25 cellular contexts compared by ENCODE assay signal in the genomic region with DNA sequence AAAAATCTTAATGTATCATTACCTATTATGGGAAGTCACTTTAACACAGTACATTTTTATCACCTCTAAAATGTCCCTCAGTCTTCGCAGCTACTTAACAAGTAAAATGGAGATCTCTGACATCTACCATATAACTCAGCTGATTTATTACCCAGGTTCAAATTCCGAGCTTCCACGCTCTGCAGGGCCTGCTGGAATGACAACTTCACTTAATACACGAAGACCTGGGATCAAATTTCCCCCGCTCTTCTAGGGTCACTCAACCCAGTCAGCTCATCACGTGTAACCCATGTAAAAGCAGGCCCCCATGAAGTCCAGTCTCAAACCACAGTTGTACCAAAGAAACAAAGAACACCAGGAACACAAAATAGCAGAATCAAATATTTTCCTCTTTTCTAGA.
"Had no signal": no experiment of that assay in that cellular context is flagged by ENCODE, and none has a peak within 500 bp of the region (broad histone marks: within the 10 kb centered on the region; RNA-seq: fewer than 3 reads in every experiment).

No MANE protein-coding gene starts in this region.

- H3K4me3 Mint-ChIP-seq: activated B cell treated with CpG ODN at 0.5 μM for 24 hours; activated CD4-positive, alpha-beta T cell treated with anti-CD3 and anti-CD28 coated beads, Interleukin-2, amount 10 ng/mL, durations not matched to agents 24 days and 14 days; activated naive CD8-positive, alpha-beta T cell treated with anti-CD3 and anti-CD28 coated beads, Interleukin-2, amount 50 U/mL, for 24 hours; activated T-cell treated with anti-CD3 and anti-CD28 coated beads, Interleukin-2, amount 50 U/mL, for 4 hours; brain; central memory CD8-positive, alpha-beta T cell had no signal

- H3K4me1 Mint-ChIP-seq: activated B cell treated with CpG ODN at 0.5 μM for 24 hours; activated CD4-positive, alpha-beta T cell treated with anti-CD3 and anti-CD28 coated beads, Interleukin-2, amount 10 ng/mL, durations not matched to agents 24 days and 14 days; activated naive CD8-positive, alpha-beta T cell treated with anti-CD3 and anti-CD28 coated beads, Interleukin-2, amount 50 U/mL, for 24 hours; brain; central memory CD8-positive, alpha-beta T cell had no signal

- H3K27me3 ChIP-seq: Peyer's patch, SJSA1 had no signal

- H3K4me1 ChIP-seq: Peyer's patch, SJSA1 had no signal

- H3K36me3 ChIP-seq: Peyer's patch, SJSA1 had no signal

- DNase-seq: activated B cell treated with CpG ODN at 0.5 μM for 24 hours; activated CD4-positive, alpha-beta T cell treated with anti-CD3 and anti-CD28 coated beads for 1 hour; activated CD4-positive, alpha-beta T cell treated with anti-CD3 and anti-CD28 coated beads, Interleukin-2, amount 10 ng/mL, durations not matched to agents 24 days and 14 days; activated CD4-positive, alpha-beta T cell treated with anti-CD3 and anti-CD28 coated beads, Interleukin-2, amount 50 U/mL, for 48 hours; activated CD8-positive, alpha-beta memory T cell treated with anti-CD3 and anti-CD28 coated beads for 24 hours; activated effector memory CD4-positive, alpha-beta T cell treated with anti-CD3 and anti-CD28 coated beads, Interleukin-2, amount 50 U/mL, for 16 hours; activated naive CD4-positive, alpha-beta T cell treated with Interleukin-2 at 50 U/mL for 16 hours; activated naive CD8-positive, alpha-beta T cell treated with anti-CD3 and anti-CD28 coated beads, Interleukin-2, amount 50 U/mL, for 24 hours; activated T-cell treated with anti-CD3 and anti-CD28 coated beads, Interleukin-2, amount 50 U/mL, for 4 hours; amniotic stem cell; Kasumi-1; NCI-H1105 treated with DMSO at 0.1 percent for 48 hours; NCI-H1436 treated with DMSO at 0.1 percent for 48 hours; NCI-H187; NCI-H2081 treated with DMSO at 0.1 percent for 48 hours; NCI-H345; NCI-H524; Peyer's patch; SHP77; SW 1271 had no signal

- H3K36me3 Mint-ChIP-seq: brain had no signal

- ATAC-seq: activated naive CD4-positive, alpha-beta T cell treated with anti-CD3 and anti-CD28 coated beads, Interleukin-2, amount 50 U/mL, for 72 hours; activated naive CD8-positive, alpha-beta T cell treated with anti-CD3 and anti-CD28 coated beads, Interleukin-2, amount 50 U/mL, for 24 hours; activated T-cell treated with anti-CD3 and anti-CD28 coated beads, Interleukin-2, amount 50 U/mL, for 4 hours; SK-N-SH treated with all-trans-retinoic acid at 6 μM for 48 hours had no signal

- H3K4me3 ChIP-seq: Peyer's patch, SJSA1 had no signal

- H3K9me3 ChIP-seq: SJSA1 had no signal

- H3K9me3 Mint-ChIP-seq: central memory CD8-positive, alpha-beta T cell had no signal

- H3K27ac ChIP-seq: Peyer's patch, SJSA1 had no signal

- H3K27ac Mint-ChIP-seq: activated B cell treated with CpG ODN at 0.5 μM for 24 hours; activated CD4-positive, alpha-beta T cell treated with anti-CD3 and anti-CD28 coated beads, Interleukin-2, amount 10 ng/mL, durations not matched to agents 24 days and 14 days; activated naive CD4-positive, alpha-beta T cell treated with anti-CD3 and anti-CD28 coated beads, Interleukin-2, amount 50 U/mL, for 72 hours; activated naive CD8-positive, alpha-beta T cell treated with anti-CD3 and anti-CD28 coated beads, Interleukin-2, amount 50 U/mL, for 24 hours; brain had no signal

- H3K27me3 Mint-ChIP-seq: activated naive CD8-positive, alpha-beta T cell treated with anti-CD3 and anti-CD28 coated beads, Interleukin-2, amount 50 U/mL, for 24 hours; brain had no signal
